In genomic region chr1:8962812-8963669, GRCh38 we compare ENCODE assay signal across 8 cellular contexts. TPM values are rescaled to one million over a fixed set of nuclear protein-coding genes. Genes with fewer than 3 reads are reported as not detected.
DNase-seq lines count a peak whose midpoint lies in the region; ATAC-seq and TF ChIP-seq lines count a peak whose summit lies in the region.

No MANE protein-coding gene starts in this region.

- H3K27me3 Mint-ChIP-seq in activated T-cell treated with anti-CD3 and anti-CD28 coated beads, Interleukin-2, amount 50 U/mL, for 4 hours (ENCODE audit: low read depth), result no peaks in the 10 kb centered on the region
- peaks cover 5% of the 10 kb centered on the region for H3K27me3 Mint-ChIP-seq in type B pancreatic cell

- peak; percentile 83 for TF ChIP-seq CTCF in GM12875 (IDR thresholded peaks at IDR 0.05; ENCODE audit: borderline replicate concordance, insufficient read depth, low read depth, low read length)
- peak; percentile 52 for TF ChIP-seq CTCF in type B pancreatic cell (conservative IDR thresholded peaks at IDR 0.05)

- peak overlapping the region; percentile 9 for H3K4me3 Mint-ChIP-seq in activated T-cell treated with anti-CD3 and anti-CD28 coated beads, Interleukin-2, amount 50 U/mL, for 4 hours
- H3K4me3 Mint-ChIP-seq in type B pancreatic cell, result no peak overlapping the region

- H3K36me3 Mint-ChIP-seq in activated T-cell treated with anti-CD3 and anti-CD28 coated beads, Interleukin-2, amount 50 U/mL, for 4 hours (ENCODE audit: insufficient read depth), result peaks cover 9% of the 10 kb centered on the region
- H3K36me3 Mint-ChIP-seq in type B pancreatic cell, result no peaks in the 10 kb centered on the region

- DNase-seq in AG20443 (ENCODE audit: low spot score) (peak; percentile 70), NCI-H82 (lab: John Stamatoyannopoulos, UW) (peak; percentile 74), iPS DF 6.9 (ENCODE audit: low read depth, low spot score) (peak; percentile 76), type B pancreatic cell (ENCODE audit: extremely low spot score, unreplicated experiment) (no peak)
- peak; percentile 23 for DNase-seq in activated T-cell treated with anti-CD3 and anti-CD28 coated beads, Interleukin-2, amount 50 U/mL, for 4 hours

- WGBS in iPS DF 6.9 (ENCODE audit: insufficient coverage, insufficient read length), result no CpG with 5 or more reads among the region's 17 CpGs

- H3K9me3 Mint-ChIP-seq in activated T-cell treated with anti-CD3 and anti-CD28 coated beads, Interleukin-2, amount 50 U/mL, for 4 hours, result peaks cover 6% of the 10 kb centered on the region
- H3K9me3 Mint-ChIP-seq in type B pancreatic cell, result peaks cover 4% of the 10 kb centered on the region

- H3K27ac Mint-ChIP-seq in type B pancreatic cell, result peak overlapping the region; percentile 84

- H3K9me3 ChIP-seq in iPS DF 6.9 (ENCODE audit: control insufficient read depth, insufficient read depth, low read length), result no peaks in the 10 kb centered on the region

- H3K27me3 ChIP-seq in iPS DF 6.9 (ENCODE audit: control insufficient read depth, insufficient read depth, low read length), result no peaks in the 10 kb centered on the region

- no peaks in the 10 kb centered on the region for H3K36me3 ChIP-seq in iPS DF 6.9 (ENCODE audit: control insufficient read depth, insufficient read depth, low read length)

- H3K4me1 ChIP-seq in iPS DF 6.9 (ENCODE audit: control insufficient read depth, insufficient read depth, low read length), result no peaks in the 10 kb centered on the region

- peak; percentile 47 to 49 for ATAC-seq in activated T-cell treated with anti-CD3 and anti-CD28 coated beads, Interleukin-2, amount 50 U/mL, for 4 hours
- ATAC-seq in HG02885 (IDR thresholded peaks at IDR 0.05; ENCODE audit: poor library complexity, unreplicated experiment) (no peak), GM18868 (IDR thresholded peaks at IDR 0.05; ENCODE audit: unreplicated experiment) (no peak)

- peaks cover 70% of the 10 kb centered on the region for H3K4me1 Mint-ChIP-seq in activated T-cell treated with anti-CD3 and anti-CD28 coated beads, Interleukin-2, amount 50 U/mL, for 4 hours (ENCODE audit: low read depth)
- peaks cover 20% of the 10 kb centered on the region for H3K4me1 Mint-ChIP-seq in type B pancreatic cell (ENCODE audit: unreplicated experiment)

- H3K4me3 ChIP-seq in GM12875 (ENCODE audit: low read depth, low read length) (no peak overlapping the region), iPS DF 6.9 (ENCODE audit: low read length) (no peak overlapping the region)

- no peak overlapping the region for H3K27ac ChIP-seq in iPS DF 6.9 (ENCODE audit: low read length)

RNA-seq across cellular contexts. Expression of gene CA6, which starts 17.4 kb away (rescaled TPM):
- total RNA-seq in activated T-cell treated with anti-CD3 and anti-CD28 coated beads, Interleukin-2, amount 50 U/mL, for 4 hours, result under 1 TPM in 2 of 3 donors, not detected in 1; 0.14 to 0.25 TPM
- 0.24 TPM in 1 of 2 replicates, not detected in the other for total RNA-seq in type B pancreatic cell (ENCODE audit: low replicate concordance)

Comparison
In these comparisons a context has a peak if more than half of its experiments do, and no peak if none do; other contexts are left out.
1. ATAC-seq: peak in activated T-cell treated with anti-CD3 and anti-CD28 coated beads, Interleukin-2, amount 50 U/mL, for 4 hours (2 of 2); none in HG02885 (single experiment) and GM18868 (single experiment).